9 cellular contexts compared by ENCODE assay signal in genomic region chr18:47120428-47120827, GRCh38. TPM values are rescaled to one million over a fixed set of nuclear protein-coding genes. Genes with fewer than 3 reads are reported as not detected.
A peak's percentile ranks its signal among the peaks of the same experiment; 100 is the strongest.
DNase-seq lines count a peak whose midpoint lies in the region; ATAC-seq, FAIRE-seq and TF ChIP-seq lines count a peak whose summit lies in the region.
"Had no signal": no experiment of that assay in that cellular context is flagged by ENCODE, and none has a peak within 500 bp of the region (broad histone marks: within the 10 kb centered on the region; RNA-seq: fewer than 3 reads in every experiment).

No MANE protein-coding gene starts in this region.

- intact Hi-C loops in activated naive CD4-positive, alpha-beta T cell treated with anti-CD3 and anti-CD28 coated beads for 36 hours (cut with micrococcal nuclease): loop anchor here (1.0 to 5.0 kb wide), 4 partner anchors 31 to 868 kb away; no protein-coding TSS in a partner anchor
- intact Hi-C loops in prostate gland (cut with DNase I): no loop called here
- intact Hi-C loops in aorta (cut with DNase I): no loop called here

- H3K36me3 ChIP-seq in prostate gland: no peaks in the 10 kb centered on the region
- no peaks in the 10 kb centered on the region for H3K36me3 ChIP-seq in aorta (ENCODE audit: control insufficient read depth in 1 of 2, insufficient read depth in 2 of 2, low read length in 1 of 2)

- H3K27ac ChIP-seq in prostate gland (no peak overlapping the region), aorta (ENCODE audit: low read depth in 1 of 2, low read length in 2 of 2) (no peak overlapping the region)

- H3K27me3 Mint-ChIP-seq in activated naive CD4-positive, alpha-beta T cell treated with anti-CD3 and anti-CD28 coated beads for 36 hours (ENCODE audit: low read depth): no peaks in the 10 kb centered on the region
- no peaks in the 10 kb centered on the region for H3K27me3 Mint-ChIP-seq in activated naive CD4-positive, alpha-beta T cell treated with anti-CD3 and anti-CD28 coated beads, Interleukin-2, amount 10 ng/mL, durations not matched to agents 7 days and 5 days

- H3K36me3 Mint-ChIP-seq in activated naive CD4-positive, alpha-beta T cell treated with anti-CD3 and anti-CD28 coated beads for 36 hours (ENCODE audit: low read depth): peaks cover 28% of the 10 kb centered on the region
- peaks cover 28% of the 10 kb centered on the region for H3K36me3 Mint-ChIP-seq in activated naive CD4-positive, alpha-beta T cell treated with anti-CD3 and anti-CD28 coated beads, Interleukin-2, amount 10 ng/mL, durations not matched to agents 7 days and 5 days

- peaks cover 27% of the 10 kb centered on the region for H3K4me1 Mint-ChIP-seq in activated naive CD4-positive, alpha-beta T cell treated with anti-CD3 and anti-CD28 coated beads for 36 hours (ENCODE audit: low read depth)
- peaks cover 12% of the 10 kb centered on the region for H3K4me1 Mint-ChIP-seq in activated naive CD4-positive, alpha-beta T cell treated with anti-CD3 and anti-CD28 coated beads, Interleukin-2, amount 10 ng/mL, durations not matched to agents 7 days and 5 days

- H3K27me3 ChIP-seq in prostate gland (replicated peaks; ENCODE audit: insufficient read depth) (no peaks in the 10 kb centered on the region), aorta (ENCODE audit: control insufficient read depth in 1 of 2, insufficient read depth in 2 of 2, low read length in 1 of 2) (no peaks in the 10 kb centered on the region)

- no peaks in the 10 kb centered on the region for H3K9me3 Mint-ChIP-seq in activated naive CD4-positive, alpha-beta T cell treated with anti-CD3 and anti-CD28 coated beads for 36 hours
- H3K9me3 Mint-ChIP-seq in activated naive CD4-positive, alpha-beta T cell treated with anti-CD3 and anti-CD28 coated beads, Interleukin-2, amount 10 ng/mL, durations not matched to agents 7 days and 5 days: no peaks in the 10 kb centered on the region

- no peak overlapping the region for H3K4me3 ChIP-seq in fibroblast of the aortic adventitia (ENCODE audit: low read depth, low read length)
- H3K4me3 ChIP-seq in prostate gland: no peak overlapping the region
- H3K4me3 ChIP-seq in aorta (ENCODE audit: low read length in 2 of 2): no peak overlapping the region

- peak; percentile 34 for DNase-seq in activated naive CD4-positive, alpha-beta T cell treated with anti-CD3 and anti-CD28 coated beads for 36 hours
- DNase-seq in activated naive CD4-positive, alpha-beta T cell treated with anti-CD3 and anti-CD28 coated beads, Interleukin-2, amount 10 ng/mL, durations not matched to agents 7 days and 5 days: no peak
- DNase-seq in fibroblast of the aortic adventitia (ENCODE audit: low read depth) (peak; percentile 24), prostate gland (ENCODE audit: low spot score) (no peak), D721Med (ENCODE audit: insufficient read length, low spot score) (no peak), aorta (no peak)
- DNase-seq: nucleus accumbens had no signal

- no peaks in the 10 kb centered on the region for H3K9me3 ChIP-seq in prostate gland
- no peaks in the 10 kb centered on the region for H3K9me3 ChIP-seq in aorta (ENCODE audit: control insufficient read depth, low read length)

- no peak overlapping the region for H3K4me3 Mint-ChIP-seq in activated naive CD4-positive, alpha-beta T cell treated with anti-CD3 and anti-CD28 coated beads for 36 hours
- no peak overlapping the region for H3K4me3 Mint-ChIP-seq in activated naive CD4-positive, alpha-beta T cell treated with anti-CD3 and anti-CD28 coated beads, Interleukin-2, amount 10 ng/mL, durations not matched to agents 7 days and 5 days

- TF ChIP-seq POLR2A in prostate gland (IDR thresholded peaks at IDR 0.05): no peak

- H3K27ac Mint-ChIP-seq in activated naive CD4-positive, alpha-beta T cell treated with anti-CD3 and anti-CD28 coated beads for 36 hours: peak overlapping the region; percentile 2
- H3K27ac Mint-ChIP-seq in activated naive CD4-positive, alpha-beta T cell treated with anti-CD3 and anti-CD28 coated beads, Interleukin-2, amount 10 ng/mL, durations not matched to agents 7 days and 5 days: no peak overlapping the region

- TF ChIP-seq CTCF in fibroblast of the aortic adventitia (IDR thresholded peaks at IDR 0.05; ENCODE audit: insufficient read depth, low read length) (no peak), prostate gland (IDR thresholded peaks at IDR 0.05) (no peak), D721Med (IDR thresholded peaks at IDR 0.05; ENCODE audit: insufficient read depth, missing control alignments) (no peak)

- 96% methylated on average over 4 of the region's 4 CpGs for WGBS in prostate gland
- 70 to 74% methylated on average over 4 of the region's 4 CpGs for WGBS in aorta, 2 donors

- CTCF ChIA-PET in activated naive CD4-positive, alpha-beta T cell treated with anti-CD3 and anti-CD28 coated beads for 36 hours (lab: Charles Lee): interaction anchor here (0.6 to 1.5 kb wide), 2 partner anchors 84 to 1366 kb away, joined by 3 to 6 read pairs; no protein-coding TSS in a partner anchor
- CTCF ChIA-PET in activated naive CD4-positive, alpha-beta T cell treated with anti-CD3 and anti-CD28 coated beads, Interleukin-2, amount 10 ng/mL, durations not matched to agents 7 days and 5 days (lab: Charles Lee): interaction anchor here (0.9 kb wide), 1 partner anchor 19 kb away, joined by 3 read pairs; no protein-coding TSS in a partner anchor

- FAIRE-seq in D721Med (lab: Jason Lieb, UNC): no peak

- ATAC-seq in GM21528 (IDR thresholded peaks at IDR 0.05; ENCODE audit: low FRiP score, unreplicated experiment) (peak; percentile 97), HG03139 (IDR thresholded peaks at IDR 0.05; ENCODE audit: unreplicated experiment) (peak; percentile 61), aorta (ENCODE audit: low FRiP score) (no peak)

- H3K4me1 ChIP-seq in prostate gland (replicated peaks) (no peaks in the 10 kb centered on the region), aorta (ENCODE audit: control insufficient read depth in 1 of 2, insufficient read depth in 2 of 2, low read length in 2 of 2) (no peaks in the 10 kb centered on the region)

RNA-seq across cellular contexts. Expression of gene HDHD2, which starts 29.9 kb away (rescaled TPM):
- total RNA-seq in activated naive CD4-positive, alpha-beta T cell treated with anti-CD3 and anti-CD28 coated beads for 36 hours: 10 to 100 TPM; 32.8 to 33.9 TPM
- 24.3 and 49.7 TPM in 2 replicates for total RNA-seq in fibroblast of the aortic adventitia (ENCODE audit: low replicate concordance)
- 10 to 100 TPM; 37.3 to 56.3 TPM for total RNA-seq in prostate gland
- 10 to 100 TPM; 30.1 to 34.1 TPM for total RNA-seq in aorta
- polyA plus RNA-seq in aorta: 10 to 100 TPM; 19.2 to 26.2 TPM

RNA-seq across cellular contexts. Expression of gene IER3IP1, which starts 55.7 kb away (rescaled TPM):
- total RNA-seq in activated naive CD4-positive, alpha-beta T cell treated with anti-CD3 and anti-CD28 coated beads for 36 hours: 1 to 10 TPM; 9.7 to 10.0 TPM
- total RNA-seq in fibroblast of the aortic adventitia (ENCODE audit: low replicate concordance) (10.5 and 24.8 TPM in 2 replicates), prostate gland (10 to 100 TPM in 1 of 2 donors, 1 to 10 TPM in 1; 8.4 to 15.8 TPM), aorta (10 to 100 TPM in 1 of 2 donors, 1 to 10 TPM in 1; 9.8 to 10.6 TPM)
- polyA plus RNA-seq in aorta: 10 to 100 TPM; 10.9 to 19.5 TPM

Comparison
In these comparisons a context has a peak if more than half of its experiments do, and no peak if none do; other contexts are left out.
1. DNase-seq: peak in activated naive CD4-positive, alpha-beta T cell treated with anti-CD3 and anti-CD28 coated beads for 36 hours (single experiment) and fibroblast of the aortic adventitia (single experiment); none in activated naive CD4-positive, alpha-beta T cell treated with anti-CD3 and anti-CD28 coated beads, Interleukin-2, amount 10 ng/mL, durations not matched to agents 7 days and 5 days (single experiment), prostate gland (single experiment), D721Med (single experiment) and aorta (0 of 2).